ENCODE assay signal across 23 cellular contexts in the genomic region with DNA sequence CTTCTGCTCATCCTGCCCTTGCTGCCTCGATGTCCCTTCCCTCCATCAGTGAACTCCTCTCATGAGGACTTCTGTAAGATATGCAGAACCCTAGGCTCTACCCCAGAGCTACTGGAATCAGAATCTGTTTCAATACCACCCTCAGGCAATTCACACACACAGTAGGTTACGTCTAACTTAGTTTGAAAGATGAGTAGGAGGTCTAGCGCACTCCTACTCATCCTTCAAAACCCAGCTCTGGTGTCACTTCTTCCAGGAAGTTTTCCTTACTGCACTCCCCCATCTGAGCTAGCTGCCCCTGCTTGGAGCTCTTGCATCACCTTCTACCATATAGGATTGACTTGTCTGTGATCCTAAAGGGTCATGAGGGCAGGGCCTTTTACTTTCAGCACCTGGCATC.
"Had no signal": no experiment of that assay in that cellular context is flagged by ENCODE, and none has a peak within 500 bp of the region (broad histone marks: within the 10 kb centered on the region; RNA-seq: fewer than 3 reads in every experiment).

No MANE protein-coding gene starts in this region.

- H3K27ac Mint-ChIP-seq: activated CD8-positive, alpha-beta T cell treated with anti-CD3 and anti-CD28 coated beads, Interleukin-2, amount 10 ng/mL, durations not matched to agents 7 days and 5 days; activated naive CD8-positive, alpha-beta T cell; activated T-cell treated with anti-CD3 and anti-CD28 coated beads, Interleukin-2, amount 50 U/mL, for 24 hours; activated T-helper 1 cell treated with anti-CD3 and anti-CD28 coated beads, Interleukin-12 subunit alpha, Interleukin-12 subunit beta, Interleukin-2, Interleukin-4 antibody, amounts not matched to agents 30 ng/mL and 10 ng/mL and 1 ng/mL, durations not matched to agents 14 hours and 24 hours and 36 hours; T-helper 1 cell treated with Interleukin-12 subunit alpha and Interleukin-12 subunit beta and Interleukin-4 antibody, amounts not matched to agents 30 μg/mL and 1 μg/mL, for 36 hours had no signal

- H3K27me3 ChIP-seq: adrenal gland, breast epithelium had no signal

- H3K27me3 Mint-ChIP-seq: activated naive CD8-positive, alpha-beta T cell had no signal

- H3K36me3 ChIP-seq: adrenal gland, breast epithelium had no signal

- DNase-seq: activated CD4-positive, alpha-beta T cell treated with anti-CD3 and anti-CD28 coated beads for 4 hours; activated CD8-positive, alpha-beta T cell treated with anti-CD3 and anti-CD28 coated beads, Interleukin-2, amount 10 ng/mL, durations not matched to agents 7 days and 5 days; activated effector memory CD4-positive, alpha-beta T cell treated with Interleukin-2 at 50 U/mL for 16 hours; activated naive CD4-positive, alpha-beta T cell; activated T-cell treated with anti-CD3 and anti-CD28 coated beads, Interleukin-2, amount 50 U/mL, for 24 hours; adrenal gland; anterior cingulate cortex; caudate nucleus; NCI-H1092; NCI-H1417; NCI-H1930; NCI-H2171 treated with DMSO at 0.1 percent for 48 hours; NCI-H345; NCI-H510A; NCI-H526 treated with DMSO at 0.1 percent for 48 hours; NCI-H82; SIG-M5 had no signal

- H3K4me1 ChIP-seq: adrenal gland, breast epithelium had no signal

- H3K4me2 ChIP-seq: KMS-11 had no signal

- H3K36me3 Mint-ChIP-seq: activated naive CD8-positive, alpha-beta T cell had no signal

- H3K4me3 ChIP-seq: adrenal gland, breast epithelium had no signal

- H3K9ac ChIP-seq: KMS-11 had no signal

- ATAC-seq: activated CD4-positive, CD25-positive, alpha-beta regulatory T cell treated with anti-CD3 and anti-CD28 coated beads, Interleukin-2, amount 50 U/mL, for 24 hours; activated CD8-positive, alpha-beta T cell treated with anti-CD3 and anti-CD28 coated beads, Interleukin-2, amount 10 ng/mL, durations not matched to agents 7 days and 5 days had no signal

- H3K4me3 Mint-ChIP-seq: activated CD8-positive, alpha-beta T cell treated with anti-CD3 and anti-CD28 coated beads, Interleukin-2, amount 10 ng/mL, durations not matched to agents 7 days and 5 days; activated naive CD8-positive, alpha-beta T cell; activated T-cell treated with anti-CD3 and anti-CD28 coated beads, Interleukin-2, amount 50 U/mL, for 24 hours; activated T-helper 1 cell treated with anti-CD3 and anti-CD28 coated beads, Interleukin-12 subunit alpha, Interleukin-12 subunit beta, Interleukin-2, Interleukin-4 antibody, amounts not matched to agents 30 ng/mL and 10 ng/mL and 1 ng/mL, durations not matched to agents 14 hours and 24 hours and 36 hours; T-helper 1 cell treated with Interleukin-12 subunit alpha and Interleukin-12 subunit beta and Interleukin-4 antibody, amounts not matched to agents 30 μg/mL and 1 μg/mL, for 36 hours had no signal

- H3K9me3 ChIP-seq: adrenal gland, breast epithelium had no signal

- H3K9me3 Mint-ChIP-seq: activated T-cell treated with anti-CD3 and anti-CD28 coated beads, Interleukin-2, amount 50 U/mL, for 24 hours; activated T-helper 1 cell treated with anti-CD3 and anti-CD28 coated beads, Interleukin-12 subunit alpha, Interleukin-12 subunit beta, Interleukin-2, Interleukin-4 antibody, amounts not matched to agents 30 ng/mL and 10 ng/mL and 1 ng/mL, durations not matched to agents 14 hours and 24 hours and 36 hours; T-helper 1 cell treated with Interleukin-12 subunit alpha and Interleukin-12 subunit beta and Interleukin-4 antibody, amounts not matched to agents 30 μg/mL and 1 μg/mL, for 36 hours had no signal

- H3K27ac ChIP-seq: adrenal gland, breast epithelium, KMS-11 had no signal
